In the genomic region with DNA sequence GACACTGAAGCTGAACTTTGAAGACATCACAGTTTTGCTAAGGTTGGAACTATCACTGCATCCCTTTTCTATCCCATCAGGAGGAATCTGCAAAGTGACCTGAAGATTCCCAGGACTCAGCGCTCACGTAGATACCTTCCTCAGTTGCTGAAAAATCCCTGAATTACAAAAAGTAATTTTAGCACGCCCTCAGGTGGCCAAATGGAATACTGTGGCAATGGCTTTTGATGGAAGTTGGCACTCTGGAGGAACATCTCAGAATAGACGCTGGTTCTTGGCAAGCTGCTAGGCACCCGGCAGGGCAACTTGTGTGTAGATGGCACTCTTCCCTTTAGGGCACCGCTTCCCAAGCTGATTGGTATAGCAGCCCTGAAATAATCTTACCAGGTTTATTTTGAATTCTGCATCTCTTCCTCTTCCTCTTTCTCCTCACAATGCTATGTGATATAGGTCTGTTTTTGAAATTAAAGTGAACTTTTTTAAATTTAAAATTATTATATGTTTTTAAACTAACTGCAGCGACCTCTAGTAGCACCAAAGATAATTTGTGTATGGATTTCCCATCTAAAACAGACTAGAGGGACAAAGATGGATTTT, we compare ENCODE assay signal across 8 cellular contexts. TPM values are rescaled to one million over a fixed set of nuclear protein-coding genes. Genes with fewer than 3 reads are reported as not detected.
DNase-seq lines count a peak whose midpoint lies in the region; ATAC-seq and TF ChIP-seq lines count a peak whose summit lies in the region.

No MANE protein-coding gene starts in this region.

- H3K4me3 Mint-ChIP-seq in activated CD8-positive, alpha-beta T cell treated with anti-CD3 and anti-CD28 coated beads for 36 hours, result peak overlapping the region; percentile 53

- POLR2A ChIA-PET in activated CD8-positive, alpha-beta T cell treated with anti-CD3 and anti-CD28 coated beads for 36 hours (lab: Charles Lee), result no interaction called here

- no peak for TF ChIP-seq POLR2A in NB4 (IDR thresholded peaks at IDR 0.05; ENCODE audit: extremely low read depth, insufficient read length)

- peak; percentile 56 for ATAC-seq in activated CD8-positive, alpha-beta T cell treated with anti-CD3 and anti-CD28 coated beads for 36 hours
- no peak for ATAC-seq in GM18867 (IDR thresholded peaks at IDR 0.05; ENCODE audit: unreplicated experiment)

- no peak overlapping the region for H3K4me3 ChIP-seq in NB4 (ENCODE audit: low read depth, low read length)

- H3K9me3 Mint-ChIP-seq in activated CD8-positive, alpha-beta T cell treated with anti-CD3 and anti-CD28 coated beads for 36 hours, result no peaks in the 10 kb centered on the region

- no peaks in the 10 kb centered on the region for H3K4me1 Mint-ChIP-seq in activated CD8-positive, alpha-beta T cell treated with anti-CD3 and anti-CD28 coated beads for 36 hours (ENCODE audit: low read depth)

- H3K27me3 Mint-ChIP-seq in activated CD8-positive, alpha-beta T cell treated with anti-CD3 and anti-CD28 coated beads for 36 hours, result peaks cover 19% of the 10 kb centered on the region

- H3K36me3 Mint-ChIP-seq in activated CD8-positive, alpha-beta T cell treated with anti-CD3 and anti-CD28 coated beads for 36 hours (ENCODE audit: low read depth), result no peaks in the 10 kb centered on the region

- DNase-seq in stimulated activated CD4-positive, alpha-beta T cell treated with anti-CD3 and anti-CD28 coated beads, Interleukin-15, amount 100 ng/mL, for 24 hours, result peak; percentile 52
- DNase-seq in stimulated activated CD4-positive, alpha-beta T cell treated with anti-CD3 and anti-CD28 coated beads, Interleukin-4, amount 100 ng/mL, for 4 hours, result no peak
- DNase-seq in NB4 (ENCODE audit: low read depth) (peak; percentile 45), foreskin melanocyte (peak; percentile 9), pons (ENCODE audit: low spot score) (peak; percentile 67)
- DNase-seq in activated CD8-positive, alpha-beta T cell treated with anti-CD3 and anti-CD28 coated beads for 36 hours, result peak; percentile 59
- no peak for DNase-seq in stimulated activated naive CD4-positive, alpha-beta T cell (lab: John Stamatoyannopoulos, UW)

- peak; percentile 60 for TF ChIP-seq CTCF in NB4 (IDR thresholded peaks at IDR 0.05; ENCODE audit: low read depth, low read length)
- peak; percentile 59 for TF ChIP-seq CTCF in activated CD8-positive, alpha-beta T cell treated with anti-CD3 and anti-CD28 coated beads for 36 hours (IDR thresholded peaks at IDR 0.05)

- no peak overlapping the region for H3K27ac Mint-ChIP-seq in activated CD8-positive, alpha-beta T cell treated with anti-CD3 and anti-CD28 coated beads for 36 hours

- CTCF ChIA-PET in activated CD8-positive, alpha-beta T cell treated with anti-CD3 and anti-CD28 coated beads for 36 hours (lab: Charles Lee), result interaction anchor here (0.7 to 1.9 kb wide), 9 partner anchors 9 to 427 kb away, joined by 3 to 11 read pairs (median 4); a partner anchor contains a TSS

- intact Hi-C loops in activated CD8-positive, alpha-beta T cell treated with anti-CD3 and anti-CD28 coated beads for 36 hours (cut with micrococcal nuclease), result loop anchor here (5.0 kb wide), 1 partner anchor 74 kb away; no protein-coding TSS in a partner anchor

RNA-seq across cellular contexts. Expression of a gene that starts 16.3 kb away (rescaled TPM):
- not detected for total RNA-seq in activated CD8-positive, alpha-beta T cell treated with anti-CD3 and anti-CD28 coated beads for 36 hours

Comparison
In these comparisons a context has a peak if more than half of its experiments do, and no peak if none do; other contexts are left out.
1. DNase-seq: peak in stimulated activated CD4-positive, alpha-beta T cell treated with anti-CD3 and anti-CD28 coated beads, Interleukin-15, amount 100 ng/mL, for 24 hours (single experiment), NB4 (single experiment), activated CD8-positive, alpha-beta T cell treated with anti-CD3 and anti-CD28 coated beads for 36 hours (single experiment), foreskin melanocyte (single experiment) and pons (single experiment); none in stimulated activated CD4-positive, alpha-beta T cell treated with anti-CD3 and anti-CD28 coated beads, Interleukin-4, amount 100 ng/mL, for 4 hours (0 of 2) and stimulated activated naive CD4-positive, alpha-beta T cell (0 of 6).